Comparison of ENCODE assay signal across 8 cellular contexts in the genomic region with DNA sequence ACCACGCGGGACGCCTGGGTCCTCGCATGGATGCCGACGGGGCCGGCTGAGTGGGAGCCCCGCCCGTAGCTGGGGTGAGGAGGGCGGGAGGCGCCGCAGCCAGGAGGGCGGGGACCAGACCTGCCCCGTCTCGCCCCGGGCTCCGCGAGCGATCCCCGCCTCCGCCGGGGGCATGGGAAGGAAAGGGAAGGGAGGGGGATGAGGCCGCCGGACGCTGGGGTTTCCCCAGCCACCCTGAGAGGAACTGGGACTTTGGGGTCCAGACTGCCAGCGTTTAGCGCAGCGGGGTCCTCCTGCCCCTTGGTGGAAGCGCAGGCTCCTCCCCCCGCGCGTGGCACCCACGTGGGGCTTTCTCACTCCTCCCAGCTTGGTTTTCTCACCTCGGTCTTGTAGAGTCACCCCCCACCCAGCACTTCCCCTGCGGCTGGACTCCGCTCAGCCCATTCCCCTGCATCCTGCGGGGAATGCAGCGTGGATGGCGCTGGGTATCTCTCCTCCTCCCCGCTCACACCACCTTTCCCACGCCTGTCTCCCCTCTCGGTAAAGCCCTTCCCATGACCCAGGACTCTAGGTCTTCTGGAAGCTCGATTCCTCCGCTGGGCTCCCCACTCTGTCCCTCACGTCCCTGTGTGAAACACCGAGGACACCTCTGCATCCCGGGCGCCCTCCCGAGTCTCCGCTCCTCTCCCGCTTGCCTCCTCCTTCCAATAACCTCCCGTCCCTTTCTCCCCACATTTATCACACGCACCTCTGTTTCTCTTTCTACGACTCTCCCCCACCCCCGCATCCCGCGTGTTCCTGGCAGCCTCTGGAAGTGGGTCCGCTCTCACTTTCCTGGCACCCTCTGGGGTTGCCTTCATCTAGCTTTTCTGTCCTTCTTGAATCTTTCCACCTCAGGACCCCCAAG. TPM values are rescaled to one million over a fixed set of nuclear protein-coding genes. Genes with fewer than 3 reads are reported as not detected.
DNase-seq lines count a peak whose midpoint lies in the region; ATAC-seq and TF ChIP-seq lines count a peak whose summit lies in the region.

No MANE protein-coding gene starts in this region.

- intact Hi-C loops in CD4-positive, alpha-beta T cell (cut with DNase I, micrococcal nuclease), result loop anchor here (1.0 to 10.0 kb wide), 10 partner anchors 23 to 1387 kb away; a partner anchor contains a TSS
- intact Hi-C loops in activated CD4-positive, alpha-beta T cell treated with anti-CD3 and anti-CD28 coated beads, Interleukin-2, amount 10 ng/mL, durations not matched to agents 24 days and 14 days (cut with micrococcal nuclease), result loop anchor here (1.0 to 10.0 kb wide), 6 partner anchors 23 to 577 kb away; a partner anchor contains a TSS

- H3K4me1 ChIP-seq in Karpas-422 (ENCODE audit: low read length) (peaks cover 20% of the 10 kb centered on the region), lung (ENCODE audit: control insufficient read depth in 2 of 2, insufficient read depth in 2 of 2, low read length in 2 of 2) (peaks cover 0 to 16% of the 10 kb centered on the region in 2 donors)

- no peaks in the 10 kb centered on the region for H3K9me2 ChIP-seq in Karpas-422 (replicated peaks; ENCODE audit: insufficient read depth, low read length)

- peak overlapping the region; percentile 91 for H3K27ac Mint-ChIP-seq in CD4-positive, alpha-beta T cell
- peak overlapping the region; percentile 88 for H3K27ac Mint-ChIP-seq in activated CD4-positive, alpha-beta T cell treated with anti-CD3 and anti-CD28 coated beads, Interleukin-2, amount 10 ng/mL, durations not matched to agents 24 days and 14 days

- H3K4me3 ChIP-seq in Karpas-422 (ENCODE audit: low read length) (peak overlapping the region; percentile 95), lung (peak overlapping the region; percentile 85)

- H3K36me3 Mint-ChIP-seq in CD4-positive, alpha-beta T cell (ENCODE audit: low read depth), result peaks cover 61% of the 10 kb centered on the region
- peaks cover 41% of the 10 kb centered on the region for H3K36me3 Mint-ChIP-seq in activated CD4-positive, alpha-beta T cell treated with anti-CD3 and anti-CD28 coated beads, Interleukin-2, amount 10 ng/mL, durations not matched to agents 24 days and 14 days (ENCODE audit: low read depth)

- peaks cover 67% of the 10 kb centered on the region for H3K4me1 Mint-ChIP-seq in CD4-positive, alpha-beta T cell (ENCODE audit: low read depth)
- H3K4me1 Mint-ChIP-seq in activated CD4-positive, alpha-beta T cell treated with anti-CD3 and anti-CD28 coated beads, Interleukin-2, amount 10 ng/mL, durations not matched to agents 24 days and 14 days, result peaks cover 41% of the 10 kb centered on the region

- 0% methylated on average over 55 to 58 of the region's 58 CpGs for WGBS in lung, 2 donors

- peak overlapping the region; percentile 84 for H3K4me2 ChIP-seq in Karpas-422 (ENCODE audit: low read depth, low read length, poor library complexity, severe bottlenecking)

- H3K27me3 Mint-ChIP-seq in CD4-positive, alpha-beta T cell, result no peaks in the 10 kb centered on the region
- H3K27me3 Mint-ChIP-seq in activated CD4-positive, alpha-beta T cell treated with anti-CD3 and anti-CD28 coated beads, Interleukin-2, amount 10 ng/mL, durations not matched to agents 24 days and 14 days, result no peaks in the 10 kb centered on the region

- CTCF ChIA-PET in CD4-positive, alpha-beta T cell (lab: Charles Lee), result interaction anchor here (0.5 to 4.2 kb wide), 10 partner anchors 9 to 423 kb away, joined by 3 to 30 read pairs (median 8); a partner anchor contains a TSS

- DNase-seq in CD4-positive, alpha-beta T cell, result peak; percentile 62 to 83 (median 76)
- DNase-seq in Karpas-422, result peak; percentile 84
- peak; percentile 96 for DNase-seq in activated CD4-positive, alpha-beta T cell treated with anti-CD3 and anti-CD28 coated beads, Interleukin-2, amount 10 ng/mL, durations not matched to agents 24 days and 14 days
- peak; percentile 76 for DNase-seq in dermis blood vessel endothelial cell
- peak; percentile 74 for DNase-seq in lung (ENCODE audit: low spot score)
- peak; percentile 66 for DNase-seq in stimulated activated CD8-positive, alpha-beta memory T cell treated with anti-CD3 and anti-CD28 coated beads, Interleukin-12 subunit alpha, Interleukin-12 subunit beta, amount 100 ng/mL, for 1 hour (ENCODE audit: low read depth)
- DNase-seq in NCI-H187 (lab: John Stamatoyannopoulos, UW), result no peak

- H3K79me2 ChIP-seq in Karpas-422 (ENCODE audit: low read length), result peaks cover 63% of the 10 kb centered on the region

- peak; percentile 59 for ATAC-seq in CD4-positive, alpha-beta T cell (ENCODE audit: poor library complexity)
- ATAC-seq in GM19467 (IDR thresholded peaks at IDR 0.05; ENCODE audit: unreplicated experiment) (peak; percentile 36), lung (ENCODE audit: insufficient read depth, low FRiP score) (peak; percentile 51)

- peak overlapping the region; percentile 95 for H3K9ac ChIP-seq in Karpas-422 (ENCODE audit: low read length)

- H3K27ac ChIP-seq in CD4-positive, alpha-beta T cell (ENCODE audit: low read depth, low read length), result peak overlapping the region; percentile 94
- peak overlapping the region; percentile 72 for H3K27ac ChIP-seq in Karpas-422 (ENCODE audit: low read length)
- H3K27ac ChIP-seq in lung (ENCODE audit: low read depth in 1 of 2, low read length in 1 of 2), result peak overlapping the region in 1 of 2 donors; percentile 57

- H3K27me3 ChIP-seq in CD4-positive, alpha-beta T cell (ENCODE audit: control insufficient read depth, insufficient read depth, low read length), result no peaks in the 10 kb centered on the region
- H3K27me3 ChIP-seq in Karpas-422 (ENCODE audit: low read length) (no peaks in the 10 kb centered on the region), lung (ENCODE audit: control insufficient read depth, insufficient read depth) (no peaks in the 10 kb centered on the region)

- H3K36me3 ChIP-seq in Karpas-422 (ENCODE audit: insufficient read depth, low read length), result peaks cover 19% of the 10 kb centered on the region; the same call in 1 of the 2 replicates
- H3K36me3 ChIP-seq in lung (ENCODE audit: control insufficient read depth in 2 of 2, insufficient read depth in 2 of 2, low read length in 2 of 2), result peaks cover 0 to 2% of the 10 kb centered on the region in 2 donors

- no peak overlapping the region; the same call in 1 of the 2 replicates for H2AFZ ChIP-seq in Karpas-422 (ENCODE audit: low read length)

- POLR2A ChIA-PET in CD4-positive, alpha-beta T cell (lab: Charles Lee), result interaction anchor here (0.5 to 9.7 kb wide), 24 partner anchors 10 to 742 kb away, joined by 3 to 148 read pairs (median 4); a partner anchor contains a TSS

- H3K9me3 Mint-ChIP-seq in CD4-positive, alpha-beta T cell, result no peaks in the 10 kb centered on the region
- H3K9me3 Mint-ChIP-seq in activated CD4-positive, alpha-beta T cell treated with anti-CD3 and anti-CD28 coated beads, Interleukin-2, amount 10 ng/mL, durations not matched to agents 24 days and 14 days, result no peaks in the 10 kb centered on the region

- peak overlapping the region; percentile 94 for H3K4me3 Mint-ChIP-seq in CD4-positive, alpha-beta T cell
- H3K4me3 Mint-ChIP-seq in activated CD4-positive, alpha-beta T cell treated with anti-CD3 and anti-CD28 coated beads, Interleukin-2, amount 10 ng/mL, durations not matched to agents 24 days and 14 days, result peak overlapping the region; percentile 92

- no peaks in the 10 kb centered on the region for H3K9me3 ChIP-seq in CD4-positive, alpha-beta T cell (ENCODE audit: control insufficient read depth, low read length)
- H3K9me3 ChIP-seq in Karpas-422 (ENCODE audit: low read length) (no peaks in the 10 kb centered on the region), lung (ENCODE audit: control insufficient read depth in 2 of 2, insufficient read depth in 1 of 2, low read length in 1 of 2) (peaks cover 0 to 2% of the 10 kb centered on the region in 2 donors)

- TF ChIP-seq CTCF in CD4-positive, alpha-beta T cell (IDR thresholded peaks at IDR 0.05), result no peak
- TF ChIP-seq CTCF in lung (IDR thresholded peaks at IDR 0.05; ENCODE audit: control extremely low read depth, extremely low read depth), result no peak

- H4K20me1 ChIP-seq in Karpas-422 (ENCODE audit: insufficient read depth, low read depth, low read length), result peaks cover 24% of the 10 kb centered on the region

RNA-seq across cellular contexts. Expression of a gene that starts 2.1 kb away (rescaled TPM):
- total RNA-seq in CD4-positive, alpha-beta T cell, result 100 to 1,000 TPM; 406 to 416 TPM
- total RNA-seq in Karpas-422 (2014; rRNA removed; shearing (Covaris generic); ENCODE audit: low replicate concordance), result 17.5 and 26.0 TPM in 2 replicates
- total RNA-seq in activated CD4-positive, alpha-beta T cell treated with anti-CD3 and anti-CD28 coated beads, Interleukin-2, amount 10 ng/mL, durations not matched to agents 24 days and 14 days, result 125 and 127 TPM in 2 replicates
- 19.4 and 74.5 TPM in 2 replicates for total RNA-seq in dermis blood vessel endothelial cell
- 10 to 100 TPM; 18.0 to 88.8 TPM for total RNA-seq in lung
- polyA plus RNA-seq in lung, result 10 to 100 TPM; 27.8 to 67.3 TPM

RNA-seq across cellular contexts. Expression of a gene that starts 12.4 kb away (rescaled TPM):
- 10 to 100 TPM; 21.1 to 26.8 TPM for total RNA-seq in CD4-positive, alpha-beta T cell
- total RNA-seq in Karpas-422 (2014; rRNA removed; shearing (Covaris generic); ENCODE audit: low replicate concordance), result 4.1 and 7.6 TPM in 2 replicates
- total RNA-seq in activated CD4-positive, alpha-beta T cell treated with anti-CD3 and anti-CD28 coated beads, Interleukin-2, amount 10 ng/mL, durations not matched to agents 24 days and 14 days, result 6.3 and 8.6 TPM in 2 replicates
- 6.8 and 7.9 TPM in 2 replicates for total RNA-seq in dermis blood vessel endothelial cell
- total RNA-seq in lung, result 10 to 100 TPM; 10.2 to 16.4 TPM
- 10 to 100 TPM; 11.6 to 18.6 TPM for polyA plus RNA-seq in lung

RNA-seq across cellular contexts. Expression of a gene that starts 24.7 kb away (rescaled TPM):
- 1 to 10 TPM; 6.8 to 7.7 TPM for total RNA-seq in CD4-positive, alpha-beta T cell
- 1.3 and 4.9 TPM in 2 replicates for total RNA-seq in Karpas-422 (2014; rRNA removed; shearing (Covaris generic); ENCODE audit: low replicate concordance)
- total RNA-seq in activated CD4-positive, alpha-beta T cell treated with anti-CD3 and anti-CD28 coated beads, Interleukin-2, amount 10 ng/mL, durations not matched to agents 24 days and 14 days, result 4.2 and 5.8 TPM in 2 replicates
- total RNA-seq in dermis blood vessel endothelial cell (4.7 and 9.2 TPM in 2 replicates), lung (10 to 100 TPM; 13.6 to 16.0 TPM)
- 10 to 100 TPM; 18.0 to 39.8 TPM for polyA plus RNA-seq in lung

RNA-seq across cellular contexts. Expression of a gene that starts 41.6 kb away (rescaled TPM):
- 10 to 100 TPM; 27.3 to 29.7 TPM for total RNA-seq in CD4-positive, alpha-beta T cell
- 15.5 and 17.3 TPM in 2 replicates for total RNA-seq in Karpas-422 (2014; rRNA removed; shearing (Covaris generic); ENCODE audit: low replicate concordance)
- total RNA-seq in activated CD4-positive, alpha-beta T cell treated with anti-CD3 and anti-CD28 coated beads, Interleukin-2, amount 10 ng/mL, durations not matched to agents 24 days and 14 days, result 30.4 and 30.7 TPM in 2 replicates
- total RNA-seq in dermis blood vessel endothelial cell (7.5 and 13.2 TPM in 2 replicates), lung (10 to 100 TPM; 19.7 to 39.9 TPM)
- polyA plus RNA-seq in lung, result 10 to 100 TPM; 13.2 to 22.2 TPM

RNA-seq across cellular contexts. Expression of a gene that starts 45.6 kb away (rescaled TPM):
- total RNA-seq in CD4-positive, alpha-beta T cell, result 1 to 10 TPM; 6.5 to 7.5 TPM
- 67.6 and 74.7 TPM in 2 replicates for total RNA-seq in Karpas-422 (2014; rRNA removed; shearing (Covaris generic); ENCODE audit: low replicate concordance)
- 65.8 and 69.2 TPM in 2 replicates for total RNA-seq in activated CD4-positive, alpha-beta T cell treated with anti-CD3 and anti-CD28 coated beads, Interleukin-2, amount 10 ng/mL, durations not matched to agents 24 days and 14 days
- total RNA-seq in dermis blood vessel endothelial cell, result 8.8 and 11.9 TPM in 2 replicates
- 10 to 100 TPM in 1 of 2 donors, 1 to 10 TPM in 1; 6.3 to 21.6 TPM for total RNA-seq in lung
- polyA plus RNA-seq in lung, result 10 to 100 TPM; 32.6 to 34.4 TPM

Comparison
In these comparisons a context has a peak if more than half of its experiments do, and no peak if none do; other contexts are left out.
1. DNase-seq: peak in CD4-positive, alpha-beta T cell (10 of 10), Karpas-422 (single experiment), activated CD4-positive, alpha-beta T cell treated with anti-CD3 and anti-CD28 coated beads, Interleukin-2, amount 10 ng/mL, durations not matched to agents 24 days and 14 days (single experiment), dermis blood vessel endothelial cell (single experiment), lung (single experiment) and stimulated activated CD8-positive, alpha-beta memory T cell treated with anti-CD3 and anti-CD28 coated beads, Interleukin-12 subunit alpha, Interleukin-12 subunit beta, amount 100 ng/mL, for 1 hour (single experiment); none in NCI-H187 (0 of 2).
2. Peak in every context shown above with its lines, with median percentiles within 50 percentile points of each other: ATAC-seq.